Comparison of ENCODE assay signal across 17 cellular contexts in genomic region chr5:9895305-9895650, GRCh38.
"Had no signal": no experiment of that assay in that cellular context is flagged by ENCODE, and none has a peak within 500 bp of the region (broad histone marks: within the 10 kb centered on the region; RNA-seq: fewer than 3 reads in every experiment).

No MANE protein-coding gene starts in this region.

- H3K27me3 ChIP-seq: adrenal gland, pancreas, stomach had no signal

- H3K36me3 Mint-ChIP-seq: activated CD8-positive, alpha-beta memory T cell treated with anti-CD3 and anti-CD28 coated beads, Interleukin-2, amount 10 ng/mL, durations not matched to agents 7 days and 5 days had no signal

- H3K4me1 Mint-ChIP-seq: activated CD8-positive, alpha-beta memory T cell treated with anti-CD3 and anti-CD28 coated beads, Interleukin-2, amount 10 ng/mL, durations not matched to agents 7 days and 5 days; nephron had no signal

- H3K27me3 Mint-ChIP-seq: activated CD8-positive, alpha-beta memory T cell treated with anti-CD3 and anti-CD28 coated beads, Interleukin-2, amount 10 ng/mL, durations not matched to agents 7 days and 5 days; activated T-cell treated with anti-CD3 and anti-CD28 coated beads, Interleukin-2, amount 50 U/mL, for 24 hours had no signal

- H3K27ac Mint-ChIP-seq: activated CD8-positive, alpha-beta memory T cell treated with anti-CD3 and anti-CD28 coated beads, Interleukin-2, amount 10 ng/mL, durations not matched to agents 7 days and 5 days; activated T-cell treated with anti-CD3 and anti-CD28 coated beads, Interleukin-2, amount 50 U/mL, for 24 hours; nephron; T-helper 2 cell treated with Interferon-gamma antibody and Interleukin-4, amounts not matched to agents 5 μg/mL and 100 μg/mL, for 36 hours had no signal

- H3K4me3 ChIP-seq: adrenal gland, pancreas, stomach, thoracic aorta had no signal

- DNase-seq: activated CD4-positive, alpha-beta T cell treated with anti-CD3 and anti-CD28 coated beads for 1 hour; activated CD4-positive, alpha-beta T cell treated with anti-CD3 and anti-CD28 coated beads, Interleukin-2, amount 50 U/mL, for 4 hours; activated CD8-positive, alpha-beta memory T cell treated with anti-CD3 and anti-CD28 coated beads, Interleukin-2, amount 10 ng/mL, durations not matched to agents 7 days and 5 days; activated effector memory CD4-positive, alpha-beta T cell treated with Interleukin-2 at 50 U/mL for 16 hours; activated naive CD4-positive, alpha-beta T cell treated with anti-CD3 and anti-CD28 coated beads, Interleukin-2, amount 50 U/mL, for 16 hours; activated T-cell treated with anti-CD3 and anti-CD28 coated beads, Interleukin-2, amount 50 U/mL, for 24 hours; adrenal gland; hippocampal formation; kidney glomerular epithelial cell; left ventricle myocardium superior; pancreas; stimulated activated CD4-positive, alpha-beta T cell treated with anti-CD3 and anti-CD28 coated beads, Interleukin-1b, Interleukin-23, amount 100 ng/mL, for 48 hours; stomach had no signal

- H3K9me3 Mint-ChIP-seq: activated T-cell treated with anti-CD3 and anti-CD28 coated beads, Interleukin-2, amount 50 U/mL, for 24 hours; nephron; T-helper 2 cell treated with Interferon-gamma antibody and Interleukin-4, amounts not matched to agents 5 μg/mL and 100 μg/mL, for 36 hours had no signal

- H3K36me3 ChIP-seq: adrenal gland, pancreas, stomach, thoracic aorta had no signal

- H3K9me3 ChIP-seq: adrenal gland, pancreas, thoracic aorta had no signal

- H3K4me1 ChIP-seq: adrenal gland, pancreas, stomach had no signal

- ATAC-seq: activated CD8-positive, alpha-beta memory T cell treated with anti-CD3 and anti-CD28 coated beads, Interleukin-2, amount 10 ng/mL, durations not matched to agents 7 days and 5 days; esophagus mucosa; left ventricle myocardium superior; pancreas had no signal

- H3K4me3 Mint-ChIP-seq: activated CD8-positive, alpha-beta memory T cell treated with anti-CD3 and anti-CD28 coated beads, Interleukin-2, amount 10 ng/mL, durations not matched to agents 7 days and 5 days; activated T-cell treated with anti-CD3 and anti-CD28 coated beads, Interleukin-2, amount 50 U/mL, for 24 hours; nephron; T-helper 2 cell treated with Interferon-gamma antibody and Interleukin-4, amounts not matched to agents 5 μg/mL and 100 μg/mL, for 36 hours had no signal
